Comparison of ENCODE assay signal across 6 cellular contexts in the genomic region with DNA sequence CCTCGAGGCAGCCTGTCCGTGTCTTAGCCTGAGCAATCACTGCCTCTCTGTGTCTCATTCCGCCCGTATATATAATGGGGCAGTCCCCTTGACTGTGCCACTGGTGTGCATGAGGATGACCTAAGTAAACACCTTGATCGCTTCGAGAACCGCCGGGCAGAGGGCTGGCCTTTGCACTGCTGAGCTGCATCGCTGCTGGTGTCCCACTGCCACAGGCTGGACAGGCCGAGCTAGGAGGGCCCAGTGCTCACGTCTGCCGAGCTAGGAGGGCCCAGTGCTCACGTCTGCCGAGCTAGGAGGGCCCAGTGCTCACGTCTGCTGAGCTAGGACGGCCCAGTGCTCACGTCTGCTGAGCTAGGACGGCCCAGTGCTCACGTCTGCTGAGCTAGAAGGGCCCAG.
DNase-seq lines count a peak whose midpoint lies in the region; ATAC-seq, FAIRE-seq and TF ChIP-seq lines count a peak whose summit lies in the region.
"Not testable (repeated sequence)": the region's sequence is repeated elsewhere in the genome, so short reads cannot be mapped to it uniquely, and the experiment has no call there.

No MANE protein-coding gene starts in this region.

- in situ Hi-C loops in HepG2 (cut with HindIII; ENCODE audit: extremely low pct_ligation_motif_present, low pct_unique_long_range_greater_than_20kb) = not testable (repeated sequence)

- not testable (repeated sequence) for H4K91ac ChIP-seq in H1 (replicated peaks; ENCODE audit: insufficient read length, low read length)

- intact Hi-C loops in HepG2 (cut with micrococcal nuclease; ENCODE audit: unreplicated experiment); sigmoid colon (cut with DNase I): not testable (repeated sequence)
- intact Hi-C loops in posterior vena cava (cut with DNase I) = loop anchor here in 1 of 2 donors (1.0 kb wide), 1 partner anchor 55 kb away; no protein-coding TSS in a partner anchor

- H4K8ac ChIP-seq in H1 (ENCODE audit: extremely low read depth, insufficient read depth, low read length) = not testable (repeated sequence)

- H3K79me1 ChIP-seq in H1 (ENCODE audit: low read depth, low read length) = not testable (repeated sequence)

- TF ChIP-seq POLR2A in H1 (IDR thresholded peaks at IDR 0.05; ENCODE audit: control extremely low read depth in 1 of 2, low read depth in 2 of 2, low read length in 2 of 2); HepG2 (IDR thresholded peaks at IDR 0.05; ENCODE audit: insufficient read depth in 1 of 2, low read depth in 2 of 2, low read length in 2 of 2); sigmoid colon (IDR thresholded peaks at IDR 0.05): not testable (repeated sequence)

- not testable (repeated sequence) for H3K9me3 ChIP-seq in H1 (ENCODE audit: insufficient read depth in 2 of 2, low read depth in 1 of 2, low read length in 1 of 2); HepG2 (ENCODE audit: low read length); sigmoid colon

- POLR2A ChIA-PET in H1 (lab: Charles Lee; ENCODE audit: partially characterized antibody); HepG2 (lab: Yijun Ruan, JAX): not testable (repeated sequence)

- H3K18ac ChIP-seq in H1 (ENCODE audit: extremely low read depth, low read length) = not testable (repeated sequence)

- H2BK12ac ChIP-seq in H1 (ENCODE audit: low read depth, low read length) = not testable (repeated sequence)

- H3K14ac ChIP-seq in H1 (ENCODE audit: insufficient read length) = not testable (repeated sequence)

- H3K56ac ChIP-seq in H1 (replicated peaks; ENCODE audit: insufficient read length, low read depth, low read length) = not testable (repeated sequence)

- not testable (repeated sequence) for H3K79me2 ChIP-seq in H1 (ENCODE audit: control insufficient read depth in 1 of 2, insufficient read depth in 2 of 2, low read length in 2 of 2); HepG2 (ENCODE audit: insufficient read depth, low read length)

- H3K27ac ChIP-seq in H1 (ENCODE audit: low read depth, low read length); HepG2 (ENCODE audit: extremely low read length, insufficient read depth, low read length); sigmoid colon: not testable (repeated sequence)

- 89% methylated on average over 19 of the region's 19 CpGs; no CpG with 5 or more reads in 1 of the 2 experiments for WGBS in H1 (ENCODE audit: extremely low coverage in 1 of 2, insufficient coverage in 1 of 2, insufficient read length in 1 of 2, insufficient replicate concordance in 2 of 2, low coverage in 1 of 2, low lambda C conversion rate in 2 of 2, missing lambda C conversion rate in 1 of 2), 2 experiments
- WGBS in HepG2 (ENCODE audit: low lambda C conversion rate) = 2% methylated on average over 7 of the region's 19 CpGs
- 84 to 85% methylated on average over 19 of the region's 19 CpGs for WGBS in sigmoid colon, 2 donors

- not testable (repeated sequence) for TF ChIP-seq CTCF in H1 (IDR thresholded peaks at IDR 0.05; ENCODE audit: control extremely low read depth in 1 of 3, insufficient read depth in 1 of 3, low read depth in 1 of 3, low read length in 3 of 3); HepG2 (CRISPR knock-in tag; IDR thresholded peaks at IDR 0.05); sigmoid colon (IDR thresholded peaks at IDR 0.05)

- H2BK15ac ChIP-seq in H1 (ENCODE audit: low read length) = not testable (repeated sequence)

- TF ChIP-seq EP300 in H1 (IDR thresholded peaks at IDR 0.05; ENCODE audit: borderline replicate concordance in 1 of 2, low read depth in 2 of 2, low read length in 2 of 2); HepG2 (IDR thresholded peaks at IDR 0.05; ENCODE audit: low read depth in 2 of 2, low read length in 2 of 2); HepG2 (CRISPR knock-in tag; IDR thresholded peaks at IDR 0.05; ENCODE audit: borderline replicate concordance); sigmoid colon (IDR thresholded peaks at IDR 0.05): not testable (repeated sequence)

- not testable (repeated sequence) for DNase-seq in H1 (ENCODE audit: low read depth in 1 of 2, low spot score in 2 of 2); HepG2 (ENCODE audit: low spot score)
- peak; percentile 48 for DNase-seq in islet precursor cell
- DNase-seq in mesenteric fat pad (ENCODE audit: low spot score) = peak; percentile 53
- DNase-seq in posterior vena cava (ENCODE audit: low spot score) = peak; percentile 65
- peak; percentile 32 for DNase-seq in sigmoid colon

- H2BK20ac ChIP-seq in H1 (ENCODE audit: low read length) = not testable (repeated sequence)

- not testable (repeated sequence) for H2BK120ac ChIP-seq in H1 (replicated peaks; ENCODE audit: low read depth, low read length)

- H3K9ac ChIP-seq in H1 (replicated peaks in 1 of 4; ENCODE audit: extremely low read depth in 1 of 4, low read depth in 3 of 4, low read length in 3 of 4); HepG2 (ENCODE audit: insufficient read depth, low read depth, low read length): not testable (repeated sequence)

- H2AFZ ChIP-seq in H1 (ENCODE audit: low read length); HepG2 (ENCODE audit: low read length): not testable (repeated sequence)

- not testable (repeated sequence) for H3K4ac ChIP-seq in H1 (replicated peaks; ENCODE audit: insufficient read length, low read depth, low read length)

- H4K20me1 ChIP-seq in H1 (replicated peaks in 1 of 2; ENCODE audit: control insufficient read depth in 1 of 2, insufficient read depth in 2 of 2, low read length in 2 of 2); HepG2 (ENCODE audit: insufficient read depth, low read length): not testable (repeated sequence)

- not testable (repeated sequence) for H3K23ac ChIP-seq in H1 (ENCODE audit: insufficient read length)

- H4K5ac ChIP-seq in H1 (ENCODE audit: insufficient read length, low read depth, low read length) = not testable (repeated sequence)

- TF ChIP-seq RAD21 in H1 (IDR thresholded peaks at IDR 0.05 in 1 of 2, conservative IDR thresholded peaks at IDR 0.05 in 1 of 2; ENCODE audit: low read depth in 2 of 2, low read length in 2 of 2); HepG2 (CRISPR knock-in tag; IDR thresholded peaks at IDR 0.05): not testable (repeated sequence)

- not testable (repeated sequence) for H3K4me3 ChIP-seq in H1 (ENCODE audit: extremely low read depth in 1 of 4, insufficient read depth in 2 of 4, low read depth in 3 of 4, low read length in 4 of 4); HepG2 (replicated peaks in 1 of 3; ENCODE audit: insufficient read depth in 1 of 3, low read depth in 2 of 3, low read length in 3 of 3); sigmoid colon

- H3K4me1 ChIP-seq in H1 (replicated peaks in 1 of 4; ENCODE audit: control insufficient read depth in 3 of 4, insufficient read depth in 4 of 4, low read length in 3 of 4); HepG2 (ENCODE audit: insufficient read depth, low read length); sigmoid colon: not testable (repeated sequence)

- H3K36me3 ChIP-seq in H1 (ENCODE audit: control insufficient read depth in 2 of 4, insufficient read depth in 4 of 4, low read length in 3 of 4); HepG2 (replicated peaks in 1 of 2; ENCODE audit: control insufficient read depth in 1 of 2, insufficient read depth in 2 of 2, low read length in 2 of 2); sigmoid colon: not testable (repeated sequence)

- CTCF ChIA-PET in H1 (lab: Charles Lee; ENCODE audit: partially characterized antibody) = interaction anchor here (1.8 to 2.5 kb wide), 2 partner anchors 9 to 11 kb away, joined by 5 to 11 read pairs; no protein-coding TSS in a partner anchor
- CTCF ChIA-PET in HepG2 (lab: Yijun Ruan, JAX; ENCODE audit: low intra/inter-chr PET ratio, low total read pairs) = not testable (repeated sequence)

- ATAC-seq in HepG2 = peak; percentile 36; the same call in 2 of the 3 replicates

- H3K23me2 ChIP-seq in H1 (ENCODE audit: low read depth, low read length) = not testable (repeated sequence)

- not testable (repeated sequence) for H3K4me2 ChIP-seq in H1 (ENCODE audit: insufficient read depth in 1 of 2, low read depth in 2 of 2, low read length in 2 of 2); HepG2 (ENCODE audit: low read depth, low read length)

- 0 out of 2 replicates have a peak overlapping the region, but pooled peaks have one; percentile 26 for H2AK5ac ChIP-seq in H1 (ENCODE audit: low read depth, low read length)

- not testable (repeated sequence) for H3K27me3 ChIP-seq in H1 (replicated peaks in 1 of 4; ENCODE audit: control insufficient read depth in 3 of 4, extremely low read depth in 1 of 4, insufficient read depth in 3 of 4, low read length in 3 of 4); sigmoid colon
- H3K27me3 ChIP-seq in HepG2 (ENCODE audit: control insufficient read depth in 1 of 2, insufficient read depth in 2 of 2, low read length in 2 of 2) = peaks cover 4 to 47% of the 10 kb centered on the region in 2 experiments; a peak in 3 of 5 replicates

- H2BK5ac ChIP-seq in H1 (ENCODE audit: low read depth, low read length) = peak overlapping the region; percentile 13; the same call in 1 of the 2 replicates

- FAIRE-seq in H1 (lab: Jason Lieb, UNC); HepG2 (lab: Jason Lieb, UNC): not testable (repeated sequence)

- BruUV-seq in HepG2 (replicated peaks; lab: Mats Ljungman, UMichigan) = not testable (repeated sequence)
